Comparison of ENCODE assay signal across 8 cellular contexts in genomic region chr2:161063074-161063945, GRCh38.
DNase-seq lines count a peak whose midpoint lies in the region; ATAC-seq, FAIRE-seq and TF ChIP-seq lines count a peak whose summit lies in the region.

No MANE protein-coding gene starts in this region.

- TF ChIP-seq EP300 in A549 (IDR thresholded peaks at IDR 0.05), result no peak

- TF ChIP-seq CTCF in A549 (IDR thresholded peaks at IDR 0.05) (peak; percentile 87), brain microvascular endothelial cell (IDR thresholded peaks at IDR 0.05; ENCODE audit: low read depth, low read length, missing control alignments) (peak; percentile 93), spleen (IDR thresholded peaks at IDR 0.05 in 8 of 11, conservative IDR thresholded peaks at IDR 0.05 in 3 of 11) (peak; percentile 73 to 95 (median 91))

- WGBS in A549 (ENCODE audit: missing lambda C conversion rate), result 44% methylated on average over 8 of the region's 8 CpGs
- WGBS in spleen, 5 donors, result 41 to 49% (median 46%) methylated on average over 8 of the region's 8 CpGs

- CTCF ChIA-PET in A549 (lab: Yijun Ruan, JAX), result interaction anchor here (0.6 to 5.3 kb wide), 78 partner anchors 9 to 1254 kb away, joined by 3 to 33 read pairs (median 4); no protein-coding TSS in a partner anchor

- intact Hi-C loops in spleen (cut with DNase I; ENCODE audit: low total_unique reads), result no loop called here

- TF ChIP-seq POLR2A in A549 (IDR thresholded peaks at IDR 0.05; ENCODE audit: low read length), result no peak
- no peak for TF ChIP-seq POLR2A in spleen (IDR thresholded peaks at IDR 0.05)

- ATAC-seq in A549 (peak; percentile 94 to 98), GM18508 (IDR thresholded peaks at IDR 0.05; ENCODE audit: insufficient read depth, unreplicated experiment) (peak; percentile 70), HG02981 (IDR thresholded peaks at IDR 0.05; ENCODE audit: unreplicated experiment) (peak; percentile 92)

- peak; percentile 87 to 91 for TF ChIP-seq RAD21 in A549 (conservative IDR thresholded peaks at IDR 0.05 in 1 of 2, IDR thresholded peaks at IDR 0.05 in 1 of 2)

- in situ Hi-C loops in brain microvascular endothelial cell (cut with HindIII; ENCODE audit: low pct_ligation_motif_present, low sequenced_read_pairs), result no loop called here

- H3K27ac ChIP-seq in A549 (peak overlapping the region in 1 of 2 experiments; percentile 67; a peak in 3 of 6 replicates), brain microvascular endothelial cell (no peak overlapping the region), spleen (no peak overlapping the region)

- POLR2A ChIA-PET in A549 (lab: Yijun Ruan, JAX), result interaction anchor here (0.6 kb wide), 1 partner anchor 44 kb away, joined by 3 read pairs; no protein-coding TSS in a partner anchor

- H3K4me1 ChIP-seq in A549 (peaks cover 6% of the 10 kb centered on the region; the same call in 2 of the 3 replicates), spleen (peaks cover 0 to 13% (median 5%) of the 10 kb centered on the region in 6 donors)

- no peak overlapping the region for H3K4me3 ChIP-seq in A549
- no peak overlapping the region for H3K4me3 ChIP-seq in brain microvascular endothelial cell (ENCODE audit: low read depth, low read length)
- H3K4me3 ChIP-seq in spleen, result no peak overlapping the region

- FAIRE-seq in A549 (lab: Jason Lieb, UNC), result no peak
- FAIRE-seq in TTC549 (lab: Jason Lieb, UNC), result peak; percentile 66

- H3K36me3 ChIP-seq in brain microvascular endothelial cell (replicated peaks), result no peaks in the 10 kb centered on the region
- no peaks in the 10 kb centered on the region for H3K36me3 ChIP-seq in spleen

- no peaks in the 10 kb centered on the region for H3K27me3 ChIP-seq in brain microvascular endothelial cell (replicated peaks)
- no peaks in the 10 kb centered on the region for H3K27me3 ChIP-seq in spleen (replicated peaks in 1 of 7)

- peak overlapping the region; percentile 31 for H3K4me2 ChIP-seq in A549

- H3K9me3 ChIP-seq in A549, result no peaks in the 10 kb centered on the region
- no peaks in the 10 kb centered on the region for H3K9me3 ChIP-seq in spleen

- DNase-seq in A549 (ENCODE audit: low read depth in 1 of 2, low spot score in 1 of 2) (peak; percentile 56 to 74), NCI-H2081 (lab: John Stamatoyannopoulos, UW) (peak; percentile 72 to 79), brain microvascular endothelial cell (peak; percentile 78), iPS-NIHi7 (ENCODE audit: extremely low spot score) (peak; percentile 84), spleen (no peak)

TF ChIP-seq in A549, 52 proteins besides CTCF, POLR2A, EP300 and RAD21:
- TF ChIP-seq SMC3 (IDR thresholded peaks at IDR 0.05) (peak; percentile 90), JUN (IDR thresholded peaks at IDR 0.05) (no peak)
